Comparison of ENCODE assay signal across 1 cellular context in the genomic region with DNA sequence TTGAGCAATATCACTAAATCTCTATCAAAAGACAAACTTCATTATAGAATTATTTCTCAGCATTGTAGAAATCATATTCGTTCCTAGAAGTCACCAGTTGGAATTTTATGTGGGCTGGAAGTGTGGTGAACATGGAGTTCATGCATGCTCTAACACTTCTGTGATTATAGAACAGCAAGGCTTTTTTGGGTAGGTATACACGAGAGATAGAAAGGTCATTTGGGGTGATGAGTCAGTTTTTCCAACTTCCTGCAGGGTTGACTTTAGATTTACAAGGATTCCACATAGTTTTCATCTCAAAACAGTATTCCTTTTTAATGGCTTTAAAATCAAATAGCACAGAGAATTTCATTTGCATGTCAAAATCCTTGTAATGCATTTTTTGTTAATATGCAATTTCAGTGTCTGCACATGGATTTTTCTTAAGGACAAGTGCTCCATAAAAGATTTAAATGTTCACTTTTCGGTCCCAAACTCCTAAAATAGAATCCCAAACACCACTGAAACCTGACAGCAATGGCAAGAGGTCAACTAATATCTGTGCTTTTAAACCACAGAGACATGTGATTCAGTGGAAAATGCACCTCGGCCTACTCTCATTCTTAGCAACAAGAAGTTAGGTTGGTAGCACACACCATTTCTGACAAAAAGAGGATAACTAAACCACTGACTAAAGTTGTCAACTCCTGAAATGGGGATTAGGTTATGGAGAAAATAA.
TF ChIP-seq lines count a peak whose summit lies in the region.

No MANE protein-coding gene starts in this region.

TF ChIP-seq in SK-N-SH treated with all-trans-retinoic acid at 6 μM for 48 hours, 23 proteins besides CTCF, POLR2A, EP300 and RAD21 (continued from another document):
- TF ChIP-seq CSRNP3 (CRISPR knock-in tag; IDR thresholded peaks at IDR 0.05) (no peak), ZNF70 (CRISPR knock-in tag; IDR thresholded peaks at IDR 0.05) (no peak), ZNF8 (CRISPR knock-in tag; IDR thresholded peaks at IDR 0.05) (no peak), GLIS3 (CRISPR knock-in tag; IDR thresholded peaks at IDR 0.05) (no peak), TCF4 (CRISPR knock-in tag; IDR thresholded peaks at IDR 0.05; ENCODE audit: borderline replicate concordance) (no peak), SNAI2 (CRISPR knock-in tag; IDR thresholded peaks at IDR 0.05) (no peak), ZFP3 (CRISPR knock-in tag; IDR thresholded peaks at IDR 0.05) (no peak), ESRRG (CRISPR knock-in tag; IDR thresholded peaks at IDR 0.05) (no peak), ZC3H10 (CRISPR knock-in tag; IDR thresholded peaks at IDR 0.05) (no peak)
- TF ChIP-seq, protein P1, sequence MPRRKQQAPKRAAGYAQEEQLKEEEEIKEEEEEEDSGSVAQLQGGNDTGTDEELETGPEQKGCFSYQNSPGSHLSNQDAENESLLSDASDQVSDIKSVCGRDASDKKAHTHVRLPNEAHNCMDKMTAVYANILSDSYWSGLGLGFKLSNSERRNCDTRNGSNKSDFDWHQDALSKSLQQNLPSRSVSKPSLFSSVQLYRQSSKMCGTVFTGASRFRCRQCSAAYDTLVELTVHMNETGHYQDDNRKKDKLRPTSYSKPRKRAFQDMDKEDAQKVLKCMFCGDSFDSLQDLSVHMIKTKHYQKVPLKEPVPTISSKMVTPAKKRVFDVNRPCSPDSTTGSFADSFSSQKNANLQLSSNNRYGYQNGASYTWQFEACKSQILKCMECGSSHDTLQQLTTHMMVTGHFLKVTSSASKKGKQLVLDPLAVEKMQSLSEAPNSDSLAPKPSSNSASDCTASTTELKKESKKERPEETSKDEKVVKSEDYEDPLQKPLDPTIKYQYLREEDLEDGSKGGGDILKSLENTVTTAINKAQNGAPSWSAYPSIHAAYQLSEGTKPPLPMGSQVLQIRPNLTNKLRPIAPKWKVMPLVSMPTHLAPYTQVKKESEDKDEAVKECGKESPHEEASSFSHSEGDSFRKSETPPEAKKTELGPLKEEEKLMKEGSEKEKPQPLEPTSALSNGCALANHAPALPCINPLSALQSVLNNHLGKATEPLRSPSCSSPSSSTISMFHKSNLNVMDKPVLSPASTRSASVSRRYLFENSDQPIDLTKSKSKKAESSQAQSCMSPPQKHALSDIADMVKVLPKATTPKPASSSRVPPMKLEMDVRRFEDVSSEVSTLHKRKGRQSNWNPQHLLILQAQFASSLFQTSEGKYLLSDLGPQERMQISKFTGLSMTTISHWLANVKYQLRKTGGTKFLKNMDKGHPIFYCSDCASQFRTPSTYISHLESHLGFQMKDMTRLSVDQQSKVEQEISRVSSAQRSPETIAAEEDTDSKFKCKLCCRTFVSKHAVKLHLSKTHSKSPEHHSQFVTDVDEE (CRISPR knock-in tag; IDR thresholded peaks at IDR 0.05) = no peak
